10 cellular contexts compared by ENCODE assay signal in the genomic region with DNA sequence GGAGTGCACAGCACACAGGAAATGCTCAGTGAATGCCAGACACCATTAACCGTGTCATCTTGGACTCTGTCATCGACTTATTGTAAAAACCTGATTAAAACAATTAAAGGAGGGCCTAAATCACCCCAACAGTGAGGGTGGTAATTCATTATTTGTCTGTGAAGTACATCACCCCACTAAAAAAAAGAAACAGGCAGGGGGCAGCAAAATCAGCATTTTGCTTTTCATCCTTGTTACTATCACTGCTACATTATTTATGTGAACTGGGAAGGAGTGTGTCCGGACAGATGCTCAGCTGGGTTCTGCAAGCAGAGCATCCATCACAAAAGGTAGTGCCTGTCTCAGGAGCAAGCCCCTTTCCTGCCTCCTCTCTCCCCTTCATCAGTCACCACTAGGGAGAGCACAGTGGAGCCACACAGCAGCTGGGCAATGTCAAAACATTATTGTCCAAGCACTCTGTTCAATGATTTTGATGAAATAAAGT.
DNase-seq lines count a peak whose midpoint lies in the region; ATAC-seq and TF ChIP-seq lines count a peak whose summit lies in the region.
"Had no signal": no experiment of that assay in that cellular context is flagged by ENCODE, and none has a peak within 500 bp of the region (broad histone marks: within the 10 kb centered on the region; RNA-seq: fewer than 3 reads in every experiment).

No MANE protein-coding gene starts in this region.

- no peaks in the 10 kb centered on the region for H3K9me2 ChIP-seq in SK-N-SH

- no peak overlapping the region for H3K4me2 ChIP-seq in SK-N-SH

- peaks cover 9 to 47% (median 19%) of the 10 kb centered on the region in 4 donors for H3K4me1 Mint-ChIP-seq in naive thymus-derived CD8-positive, alpha-beta T cell

- TF ChIP-seq CTCF in GM12873 (IDR thresholded peaks at IDR 0.05; ENCODE audit: insufficient read depth, low read depth, low read length, missing control alignments), result peak; percentile 35
- peak; percentile 43 for TF ChIP-seq CTCF in SK-N-SH (IDR thresholded peaks at IDR 0.05)
- TF ChIP-seq CTCF in GM13976 (IDR thresholded peaks at IDR 0.05; ENCODE audit: borderline replicate concordance, control extremely low read depth, extremely low read depth, insufficient read depth, missing control alignments), result no peak

- H3K27ac Mint-ChIP-seq in naive thymus-derived CD8-positive, alpha-beta T cell, result no peak overlapping the region
- H3K27ac Mint-ChIP-seq: activated T-helper 17 cell treated with anti-CD3 and anti-CD28 coated beads, Interleukin-2, amount 50 U/mL, for 72 hours had no signal

- peaks cover 5% of the 10 kb centered on the region for H3F3A ChIP-seq in SK-N-SH (replicated peaks; ENCODE audit: insufficient read depth)

- ATAC-seq in naive thymus-derived CD8-positive, alpha-beta T cell, result no peak
- no peak for ATAC-seq in HG03280 (IDR thresholded peaks at IDR 0.05; ENCODE audit: unreplicated experiment)
- ATAC-seq: activated T-helper 17 cell treated with anti-CD3 and anti-CD28 coated beads, Interleukin-2, amount 50 U/mL, for 72 hours had no signal

- H3K27me3 Mint-ChIP-seq in naive thymus-derived CD8-positive, alpha-beta T cell, result peaks cover 0 to 4% (median 0%) of the 10 kb centered on the region in 5 donors
- H3K27me3 Mint-ChIP-seq: activated T-helper 17 cell treated with anti-CD3 and anti-CD28 coated beads, Interleukin-2, amount 50 U/mL, for 72 hours had no signal

- H4K20me1 ChIP-seq in SK-N-SH (ENCODE audit: insufficient read depth), result no peaks in the 10 kb centered on the region

- H3K4me3 ChIP-seq in SK-N-SH (ENCODE audit: low read depth in 2 of 2, low read length in 1 of 2), result no peak overlapping the region

- no peaks in the 10 kb centered on the region for H3K27me3 ChIP-seq in SK-N-SH (ENCODE audit: insufficient read depth)

- peaks cover 17% of the 10 kb centered on the region; the same call in 1 of the 2 replicates for H3K79me2 ChIP-seq in SK-N-SH (ENCODE audit: insufficient read depth)

- no peaks in the 10 kb centered on the region; the same call in 1 of the 2 replicates for H3K9me3 ChIP-seq in SK-N-SH

- peaks cover 8 to 15% of the 10 kb centered on the region in 2 experiments; a peak in 3 of 4 replicates for H3K4me1 ChIP-seq in SK-N-SH (ENCODE audit: control insufficient read depth in 1 of 2, insufficient read depth in 2 of 2, low read depth in 1 of 2, low read length in 1 of 2)

- H3K4me3 Mint-ChIP-seq in naive thymus-derived CD8-positive, alpha-beta T cell, result no peak overlapping the region
- H3K4me3 Mint-ChIP-seq: activated T-helper 17 cell treated with anti-CD3 and anti-CD28 coated beads, Interleukin-2, amount 50 U/mL, for 72 hours had no signal

- WGBS in SK-N-SH (ENCODE audit: low lambda C conversion rate), result 24% methylated on average over 3 of the region's 3 CpGs

- peak overlapping the region in 1 of 2 experiments; percentile 84; a peak in 2 of 4 replicates for H3K27ac ChIP-seq in SK-N-SH (ENCODE audit: low read depth in 2 of 2, low read length in 1 of 2)

- peak in 1 of 2 experiments; percentile 62; a peak in 1 of 4 replicates for TF ChIP-seq EP300 in SK-N-SH (IDR thresholded peaks at IDR 0.05; ENCODE audit: borderline replicate concordance in 1 of 2, low read depth in 1 of 2, low read length in 1 of 2)

- POLR2A ChIA-PET in SK-N-SH (lab: Yijun Ruan, JAX), result interaction anchor here (0.6 kb wide), 1 partner anchor 463 kb away, joined by 3 read pairs; no protein-coding TSS in a partner anchor
- POLR2A ChIA-PET in naive thymus-derived CD8-positive, alpha-beta T cell (lab: Charles Lee), result no interaction called here

- DNase-seq in AG08395 (ENCODE audit: low spot score) (peak; percentile 6), SK-N-SH (peak; percentile 45), iPS-NIHi11 (ENCODE audit: low spot score) (peak; percentile 35), GM13976 (ENCODE audit: low spot score) (no peak), RPMI8226 (no peak)
- DNase-seq in naive thymus-derived CD8-positive, alpha-beta T cell, result no peak
- DNase-seq: NCI-H524 treated with DMSO at 0.1 percent for 48 hours had no signal

- H3K36me3 ChIP-seq in SK-N-SH (replicated peaks in 1 of 2; ENCODE audit: control insufficient read depth in 1 of 2, insufficient read depth in 2 of 2, low read length in 1 of 2), result no peaks in the 10 kb centered on the region

- CTCF ChIA-PET in SK-N-SH (lab: Yijun Ruan, JAX), result interaction anchor here (0.6 to 5.1 kb wide), 28 partner anchors 9 to 295 kb away, joined by 3 to 44 read pairs (median 4); no protein-coding TSS in a partner anchor

- TF ChIP-seq RAD21 in SK-N-SH (IDR thresholded peaks at IDR 0.05; ENCODE audit: low read length), result peak; percentile 64

- in situ Hi-C loops in GM13976 (cut with MboI; ENCODE audit: low sequenced_read_pairs, unreplicated experiment), result no loop called here

- peaks cover 0 to 4% (median 2%) of the 10 kb centered on the region in 3 donors for H3K36me3 Mint-ChIP-seq in naive thymus-derived CD8-positive, alpha-beta T cell

- no peaks in the 10 kb centered on the region for H3K9me3 Mint-ChIP-seq in naive thymus-derived CD8-positive, alpha-beta T cell
- H3K9me3 Mint-ChIP-seq: activated T-helper 17 cell treated with anti-CD3 and anti-CD28 coated beads, Interleukin-2, amount 50 U/mL, for 72 hours had no signal

- H3K9ac ChIP-seq in SK-N-SH, result no peak overlapping the region

- H2AFZ ChIP-seq in SK-N-SH (ENCODE audit: low read depth), result no peak overlapping the region

TF ChIP-seq in SK-N-SH, 30 proteins besides CTCF, POLR2A, EP300 and RAD21:
- no peak; the same call in 1 of the 2 replicates for TF ChIP-seq RFX5 (IDR thresholded peaks at IDR 0.05; ENCODE audit: low read length)
- TF ChIP-seq MXI1 (IDR thresholded peaks at IDR 0.05; ENCODE audit: low read depth, low read length), result 0 out of 2 replicates have a peak, but pooled peaks have one; percentile 13
- peak; percentile 31; the same call in 1 of the 2 replicates for TF ChIP-seq SMC3 (IDR thresholded peaks at IDR 0.05; ENCODE audit: low read depth, low read length)

Comparison
In these comparisons a context has a peak if more than half of its experiments do, and no peak if none do; other contexts are left out.
1. DNase-seq: peak in AG08395 (single experiment), SK-N-SH (single experiment) and iPS-NIHi11 (single experiment); none in naive thymus-derived CD8-positive, alpha-beta T cell (0 of 10), GM13976 (single experiment) and RPMI8226 (single experiment).